24 cellular contexts compared by ENCODE assay signal in genomic region chr1:159554681-159555080, GRCh38. TPM values are rescaled to one million over a fixed set of nuclear protein-coding genes. Genes with fewer than 3 reads are reported as not detected.
"Had no signal": no experiment of that assay in that cellular context is flagged by ENCODE, and none has a peak within 500 bp of the region (broad histone marks: within the 10 kb centered on the region; RNA-seq: fewer than 3 reads in every experiment).

No MANE protein-coding gene starts in this region.

- H3K27me3 ChIP-seq: gastrocnemius medialis, upper lobe of left lung had no signal

- H3K4me3 ChIP-seq: gastrocnemius medialis, left ventricle myocardium inferior, spleen, upper lobe of left lung had no signal

- ATAC-seq: activated CD4-positive, alpha-beta T cell treated with anti-CD3 and anti-CD28 coated beads for 36 hours; esophagus mucosa; gastrocnemius medialis; natural killer cell had no signal

- H3K36me3 ChIP-seq: gastrocnemius medialis, left ventricle myocardium inferior, spleen, upper lobe of left lung had no signal

- DNase-seq: activated B cell treated with CpG ODN at 0.5 μM for 24 hours; activated CD4-positive, alpha-beta memory T cell treated with anti-CD3 and anti-CD28 coated beads for 36 hours; activated CD4-positive, alpha-beta T cell treated with anti-CD3 and anti-CD28 coated beads for 36 hours; activated naive CD4-positive, alpha-beta T cell treated with Interleukin-2 at 50 U/mL for 16 hours; activated naive CD8-positive, alpha-beta T cell treated with anti-CD3 and anti-CD28 coated beads for 36 hours; activated T-cell treated with anti-CD3 and anti-CD28 coated beads, Interleukin-2, amount 50 U/mL, for 48 hours; caudate nucleus; dermis blood vessel endothelial cell; effector CD8-positive, alpha-beta T cell; gastrocnemius medialis; hippocampal formation; left ventricle myocardium inferior; midbrain; natural killer cell; retina; spleen; stimulated activated CD4-positive, alpha-beta T cell treated with anti-CD3 and anti-CD28 coated beads, Interleukin-4, amount 100 ng/mL, for 24 hours; stimulated activated naive CD4-positive, alpha-beta T cell treated with Interleukin-2 at 50 U/mL for 16 hours; T1000 had no signal

- H3K27ac ChIP-seq: gastrocnemius medialis, left ventricle myocardium inferior, spleen, upper lobe of left lung had no signal

- H3K4me1 ChIP-seq: gastrocnemius medialis, left ventricle myocardium inferior, spleen, upper lobe of left lung had no signal

- H3K9me3 ChIP-seq: gastrocnemius medialis, left ventricle myocardium inferior, spleen, upper lobe of left lung had no signal

RNA-seq across cellular contexts. Expression of gene OR10J5, which starts 18.9 kb away (rescaled TPM):
- total RNA-seq: activated B cell treated with CpG ODN at 0.5 μM for 24 hours; activated CD4-positive, alpha-beta memory T cell treated with anti-CD3 and anti-CD28 coated beads for 36 hours; activated CD4-positive, alpha-beta T cell treated with anti-CD3 and anti-CD28 coated beads for 36 hours; activated naive CD8-positive, alpha-beta T cell treated with anti-CD3 and anti-CD28 coated beads for 36 hours; dermis blood vessel endothelial cell; esophagus mucosa; gastrocnemius medialis; left ventricle myocardium inferior; lung microvascular endothelial cell; natural killer cell; osteoblast; posterior vena cava; spleen; upper lobe of left lung had no signal

RNA-seq across cellular contexts. Expression of gene APCS, which starts 32.9 kb away (rescaled TPM):
- total RNA-seq: activated B cell treated with CpG ODN at 0.5 μM for 24 hours; activated CD4-positive, alpha-beta memory T cell treated with anti-CD3 and anti-CD28 coated beads for 36 hours; activated CD4-positive, alpha-beta T cell treated with anti-CD3 and anti-CD28 coated beads for 36 hours; activated naive CD8-positive, alpha-beta T cell treated with anti-CD3 and anti-CD28 coated beads for 36 hours; dermis blood vessel endothelial cell; esophagus mucosa; left ventricle myocardium inferior; lung microvascular endothelial cell; natural killer cell; osteoblast; posterior vena cava; spleen had no signal
